ENCODE assay signal across 29 cellular contexts in the genomic region with DNA sequence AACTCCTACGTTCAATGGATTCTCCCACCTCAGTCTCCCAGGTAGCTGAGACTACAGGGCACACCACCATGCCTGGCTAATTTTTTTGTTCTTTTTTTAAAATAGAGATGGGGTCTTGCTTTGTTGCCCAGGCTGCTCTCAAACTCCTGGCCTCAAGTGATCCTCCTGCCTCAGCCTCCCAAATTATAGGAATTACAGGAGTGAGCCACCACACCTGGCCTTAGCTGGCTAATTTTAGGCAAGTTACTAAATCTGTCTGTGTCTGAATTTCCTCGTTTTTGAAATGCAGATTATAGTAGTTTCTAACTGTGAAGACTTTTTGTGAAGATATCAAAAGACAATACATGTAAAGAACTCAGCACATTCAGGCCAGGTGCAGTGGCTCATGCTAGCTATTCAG.
"Had no signal": no experiment of that assay in that cellular context is flagged by ENCODE, and none has a peak within 500 bp of the region (broad histone marks: within the 10 kb centered on the region; RNA-seq: fewer than 3 reads in every experiment).

No MANE protein-coding gene starts in this region.

- H3K4me3 ChIP-seq: psoas muscle, right lobe of liver, sigmoid colon, stomach, thoracic aorta, thyroid gland, tibial nerve, upper lobe of left lung, vagina had no signal

- H3K9me3 ChIP-seq: neutrophil, psoas muscle, right lobe of liver, sigmoid colon, stomach, thoracic aorta, thyroid gland, tibial nerve, upper lobe of left lung, vagina had no signal

- H3K9me3 Mint-ChIP-seq: natural killer cell; nephron; stimulated activated effector memory CD8-positive, alpha-beta T cell treated with anti-CD3 and anti-CD28 coated beads, Interleukin-12 subunit alpha, Interleukin-12 subunit beta, amount 100 ng/mL, for 72 hours; stimulated activated naive B cell treated with anti-CD40 and anti-IgM and Interleukin-4, amounts not matched to agents 10 μg/mL and 1 μg/mL and 100 μg/mL, for 72 hours; stimulated activated naive CD8-positive, alpha-beta T cell treated with anti-CD3 and anti-CD28 coated beads, Interleukin-15, Interleukin-2, amounts not matched to agents 100 ng/mL and 50 ng/mL, for 24 hours had no signal

- H3K9ac ChIP-seq: parathyroid adenoma had no signal

- H2AFZ ChIP-seq: parathyroid adenoma had no signal

- H3K4me3 Mint-ChIP-seq: naive thymus-derived CD4-positive, alpha-beta T cell; natural killer cell; nephron; stimulated activated effector memory CD8-positive, alpha-beta T cell treated with anti-CD3 and anti-CD28 coated beads, Interleukin-12 subunit alpha, Interleukin-12 subunit beta, amount 100 ng/mL, for 72 hours; stimulated activated naive B cell treated with anti-CD40 and anti-IgM and Interleukin-4, amounts not matched to agents 10 μg/mL and 1 μg/mL and 100 μg/mL, for 72 hours; stimulated activated naive CD8-positive, alpha-beta T cell treated with anti-CD3 and anti-CD28 coated beads, Interleukin-15, Interleukin-2, amounts not matched to agents 100 ng/mL and 50 ng/mL, for 24 hours had no signal

- H3K36me3 ChIP-seq: neutrophil, right lobe of liver, thoracic aorta had no signal

- ATAC-seq: naive thymus-derived CD4-positive, alpha-beta T cell; natural killer cell; psoas muscle; right cardiac atrium; right lobe of liver; stimulated activated effector memory CD8-positive, alpha-beta T cell treated with anti-CD3 and anti-CD28 coated beads, Interleukin-12 subunit alpha, Interleukin-12 subunit beta, amount 100 ng/mL, for 72 hours; stimulated activated naive B cell treated with anti-CD40 and anti-IgM and Interleukin-4, amounts not matched to agents 10 μg/mL and 1 μg/mL and 100 μg/mL, for 72 hours had no signal

- H3K36me3 Mint-ChIP-seq: natural killer cell had no signal

- H3K4me1 Mint-ChIP-seq: nephron; stimulated activated effector memory CD8-positive, alpha-beta T cell treated with anti-CD3 and anti-CD28 coated beads, Interleukin-12 subunit alpha, Interleukin-12 subunit beta, amount 100 ng/mL, for 72 hours had no signal

- H3K27me3 ChIP-seq: neutrophil, right lobe of liver, sigmoid colon, stomach, thyroid gland, tibial nerve, upper lobe of left lung, vagina had no signal

- H3K27me3 Mint-ChIP-seq: naive thymus-derived CD4-positive, alpha-beta T cell; progenitor cell of endocrine pancreas; stimulated activated naive B cell treated with anti-CD40 and anti-IgM and Interleukin-4, amounts not matched to agents 10 μg/mL and 1 μg/mL and 100 μg/mL, for 72 hours; stimulated activated naive CD8-positive, alpha-beta T cell treated with anti-CD3 and anti-CD28 coated beads, Interleukin-15, Interleukin-2, amounts not matched to agents 100 ng/mL and 50 ng/mL, for 24 hours had no signal

- H3K27ac ChIP-seq: neutrophil, parathyroid adenoma, psoas muscle, right lobe of liver, sigmoid colon, stomach, thoracic aorta, thyroid gland, tibial nerve, upper lobe of left lung, vagina had no signal

- DNase-seq: naive thymus-derived CD4-positive, alpha-beta T cell; natural killer cell; nucleus accumbens; posterior cingulate gyrus; psoas muscle; right cardiac atrium; right lobe of liver; sigmoid colon; small intestine; stimulated activated CD4-positive, alpha-beta T cell treated with anti-CD3 and anti-CD28 coated beads, Interleukin-15, amount 100 ng/mL, for 24 hours; stimulated activated CD4-positive, alpha-beta T cell treated with anti-CD3 and anti-CD28 coated beads, Interleukin-2, amount 100 ng/mL, for 24 hours; stimulated activated CD4-positive, alpha-beta T cell treated with anti-CD3 and anti-CD28 coated beads, Interleukin-2, amount 100 ng/mL, for 48 hours; stimulated activated CD4-positive, alpha-beta T cell treated with anti-CD3 and anti-CD28 coated beads, Interleukin-4, amount 100 ng/mL, for 24 hours; stimulated activated naive B cell treated with anti-CD40 and anti-IgM and Interleukin-4, amounts not matched to agents 10 μg/mL and 1 μg/mL and 100 μg/mL, for 72 hours; stimulated activated naive CD4-positive, alpha-beta T cell treated with Interleukin-2 at 50 U/mL for 16 hours; stomach; thyroid gland; trophoblast cell; upper lobe of left lung had no signal

- H3K79me2 ChIP-seq: parathyroid adenoma had no signal

- H3K4me1 ChIP-seq: parathyroid adenoma, psoas muscle, right lobe of liver, sigmoid colon, stomach, thyroid gland, tibial nerve, upper lobe of left lung, vagina had no signal

- FAIRE-seq: small intestine, urothelium cell line had no signal

- H3K27ac Mint-ChIP-seq: natural killer cell; nephron; progenitor cell of endocrine pancreas; stimulated activated effector memory CD8-positive, alpha-beta T cell treated with anti-CD3 and anti-CD28 coated beads, Interleukin-12 subunit alpha, Interleukin-12 subunit beta, amount 100 ng/mL, for 72 hours; stimulated activated naive B cell treated with anti-CD40 and anti-IgM and Interleukin-4, amounts not matched to agents 10 μg/mL and 1 μg/mL and 100 μg/mL, for 72 hours; stimulated activated naive CD8-positive, alpha-beta T cell treated with anti-CD3 and anti-CD28 coated beads, Interleukin-15, Interleukin-2, amounts not matched to agents 100 ng/mL and 50 ng/mL, for 24 hours had no signal
